In the genomic region with DNA sequence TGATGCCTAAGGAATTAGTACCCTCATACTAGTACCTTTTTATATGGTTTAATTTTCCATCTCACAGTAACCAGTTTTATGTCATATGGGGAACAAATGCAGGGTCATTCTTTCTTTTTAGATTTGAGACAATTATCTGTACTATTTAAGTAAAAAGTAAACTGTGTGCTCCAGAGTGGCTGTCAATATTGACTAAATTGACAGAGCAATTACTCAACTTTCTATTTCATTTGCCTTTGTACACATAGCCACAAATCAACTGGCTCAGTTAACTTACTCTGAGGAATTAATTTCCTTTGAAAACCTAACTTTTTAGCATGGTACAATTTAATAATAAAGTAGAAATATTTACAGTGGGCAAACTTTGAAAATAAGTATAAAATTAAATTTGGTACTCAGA, we compare ENCODE assay signal across 34 cellular contexts. TPM values are rescaled to one million over a fixed set of nuclear protein-coding genes. Genes with fewer than 3 reads are reported as not detected.
"Had no signal": no experiment of that assay in that cellular context is flagged by ENCODE, and none has a peak within 500 bp of the region (broad histone marks: within the 10 kb centered on the region; RNA-seq: fewer than 3 reads in every experiment).

No MANE protein-coding gene starts in this region.

- DNase-seq: cortex of kidney; effector memory CD8-positive, alpha-beta T cell; erythroblast; esophagus squamous epithelium; foreskin melanocyte; glutamatergic neuron; heart right ventricle; hippocampal formation; islet precursor cell; kidney glomerular epithelial cell; left colon; left ventricle myocardium superior; natural killer cell; occipital lobe; ovary; stimulated activated CD4-positive, alpha-beta T cell treated with anti-CD3 and anti-CD28 coated beads, Interleukin-12 subunit alpha, Interleukin-12 subunit beta, amount 100 ng/mL, for 4 hours; stimulated activated CD4-positive, alpha-beta T cell treated with anti-CD3 and anti-CD28 coated beads, Interleukin-1b, Interleukin-23, amount 100 ng/mL, for 48 hours; stimulated activated CD4-positive, alpha-beta T cell treated with anti-CD3 and anti-CD28 coated beads, Interleukin-4, amount 100 ng/mL, for 1 hour; stimulated activated naive CD4-positive, alpha-beta T cell treated with Interleukin-2 at 50 U/mL for 16 hours; stomach; thyroid gland; trophoblast cell had no signal

- H3K4me3 Mint-ChIP-seq: effector memory CD8-positive, alpha-beta T cell; memory B cell; natural killer cell; stimulated activated effector memory CD8-positive, alpha-beta T cell treated with anti-CD3 and anti-CD28 coated beads, Interleukin-12 subunit alpha, Interleukin-12 subunit beta, amount 100 ng/mL, for 72 hours had no signal

- H3K27ac Mint-ChIP-seq: effector memory CD8-positive, alpha-beta T cell; memory B cell; natural killer cell; progenitor cell of endocrine pancreas; stimulated activated effector memory CD8-positive, alpha-beta T cell treated with anti-CD3 and anti-CD28 coated beads, Interleukin-12 subunit alpha, Interleukin-12 subunit beta, amount 100 ng/mL, for 72 hours had no signal

- FAIRE-seq: endometrium had no signal

- H3K9me3 Mint-ChIP-seq: effector memory CD8-positive, alpha-beta T cell; memory B cell; natural killer cell; stimulated activated effector memory CD8-positive, alpha-beta T cell treated with anti-CD3 and anti-CD28 coated beads, Interleukin-12 subunit alpha, Interleukin-12 subunit beta, amount 100 ng/mL, for 72 hours had no signal

- ATAC-seq: effector memory CD8-positive, alpha-beta T cell; heart right ventricle; left colon; left ventricle myocardium superior; natural killer cell; sciatic nerve; stimulated activated effector memory CD8-positive, alpha-beta T cell treated with anti-CD3 and anti-CD28 coated beads, Interleukin-12 subunit alpha, Interleukin-12 subunit beta, amount 100 ng/mL, for 72 hours had no signal

- H3K4me1 Mint-ChIP-seq: natural killer cell had no signal

- H3K36me3 Mint-ChIP-seq: memory B cell, natural killer cell had no signal

- H3K27me3 Mint-ChIP-seq: effector memory CD8-positive, alpha-beta T cell; memory B cell had no signal

RNA-seq across cellular contexts. Expression of a gene that starts 28.5 kb away (rescaled TPM):
- total RNA-seq: dermis microvascular lymphatic vessel endothelial cell, esophagus squamous epithelium, heart right ventricle, left colon, left ventricle myocardium superior, lung, mononuclear cell, natural killer cell, progenitor cell of endocrine pancreas, sciatic nerve, smooth muscle cell, stomach, temporal lobe, ureter, vagina had no signal
